1 cellular context compared by ENCODE assay signal in genomic region chr1:230109066-230109465, GRCh38.
TF ChIP-seq lines count a peak whose summit lies in the region.

No MANE protein-coding gene starts in this region.

TF ChIP-seq in GM12878, 131 proteins besides CTCF, POLR2A, EP300 and RAD21 (continued from another document):
- no peak for TF ChIP-seq NKRF (conservative IDR thresholded peaks at IDR 0.05)
- no peak for TF ChIP-seq FOS (IDR thresholded peaks at IDR 0.05; ENCODE audit: borderline replicate concordance, extremely low read depth, insufficient read length)
- no peak for TF ChIP-seq CHD1 (IDR thresholded peaks at IDR 0.05; ENCODE audit: low read depth, low read length)
TF ChIP-seq in GM12878: peak in this region for 0.
